Comparison of ENCODE assay signal across 8 cellular contexts in genomic region chr16:69567031-69567680, GRCh38. TPM values are rescaled to one million over a fixed set of nuclear protein-coding genes. Genes with fewer than 3 reads are reported as not detected.
DNase-seq lines count a peak whose midpoint lies in the region; ATAC-seq and TF ChIP-seq lines count a peak whose summit lies in the region.

No MANE protein-coding gene starts in this region.

- TF ChIP-seq CTCF in C4-2B (conservative IDR thresholded peaks at IDR 0.05) (peak; percentile 15; the same call in 1 of the 2 replicates), HFFc6 (IDR thresholded peaks at IDR 0.05) (peak; percentile 51), fibroblast of mammary gland (conservative IDR thresholded peaks at IDR 0.05; ENCODE audit: control insufficient read depth, insufficient read depth, low read depth, low read length) (peak; percentile 30), neural crest cell (conservative IDR thresholded peaks at IDR 0.05) (peak; percentile 53)

- peaks cover 47% of the 10 kb centered on the region for H3K4me1 Mint-ChIP-seq in HFFc6 (ENCODE audit: low read depth)
- peaks cover 47% of the 10 kb centered on the region for H3K4me1 Mint-ChIP-seq in activated CD4-positive, alpha-beta memory T cell treated with anti-CD3 and anti-CD28 coated beads, Interleukin-2, amount 10 ng/mL, durations not matched to agents 7 days and 5 days
- peaks cover 35% of the 10 kb centered on the region for H3K4me1 Mint-ChIP-seq in neural crest cell

- peak overlapping the region; percentile 92 for H3K27ac ChIP-seq in C4-2B

- POLR2A ChIA-PET in activated CD4-positive, alpha-beta memory T cell treated with anti-CD3 and anti-CD28 coated beads, Interleukin-2, amount 10 ng/mL, durations not matched to agents 7 days and 5 days (lab: Charles Lee): interaction anchor here (0.7 to 1.4 kb wide), 3 partner anchors 8 to 22 kb away, joined by 3 to 6 read pairs (median 4); no protein-coding TSS in a partner anchor

- no peak for ATAC-seq in GM18858 (IDR thresholded peaks at IDR 0.05; ENCODE audit: unreplicated experiment)

- CTCF ChIA-PET in activated CD4-positive, alpha-beta memory T cell treated with anti-CD3 and anti-CD28 coated beads, Interleukin-2, amount 10 ng/mL, durations not matched to agents 7 days and 5 days (lab: Charles Lee): no interaction called here

- DNase-seq in HFFc6: no peak
- DNase-seq in activated CD4-positive, alpha-beta memory T cell treated with anti-CD3 and anti-CD28 coated beads, Interleukin-2, amount 10 ng/mL, durations not matched to agents 7 days and 5 days: no peak
- no peak for DNase-seq in fibroblast of mammary gland (ENCODE audit: low read depth)
- DNase-seq in neural crest cell (ENCODE audit: low read depth, low spot score): no peak
- no peak for DNase-seq in NCI-H1436 treated with DMSO at 0.1 percent for 48 hours (lab: John Stamatoyannopoulos, UW)
- DNase-seq in stimulated activated naive CD4-positive, alpha-beta T cell treated with Interleukin-2 at 50 U/mL for 16 hours (lab: John Stamatoyannopoulos, UW): no peak

- H3K4me3 ChIP-seq in fibroblast of mammary gland (ENCODE audit: control insufficient read depth, low read depth, low read length): peak overlapping the region; percentile 75

- no peaks in the 10 kb centered on the region for H3K9me3 Mint-ChIP-seq in HFFc6
- no peaks in the 10 kb centered on the region for H3K9me3 Mint-ChIP-seq in activated CD4-positive, alpha-beta memory T cell treated with anti-CD3 and anti-CD28 coated beads, Interleukin-2, amount 10 ng/mL, durations not matched to agents 7 days and 5 days
- H3K9me3 Mint-ChIP-seq in neural crest cell: no peaks in the 10 kb centered on the region

- H3K27ac Mint-ChIP-seq in HFFc6 (peak overlapping the region; percentile 97), neural crest cell (ENCODE audit: unreplicated experiment) (peak overlapping the region; percentile 97)
- peak overlapping the region; percentile 90 for H3K27ac Mint-ChIP-seq in activated CD4-positive, alpha-beta memory T cell treated with anti-CD3 and anti-CD28 coated beads, Interleukin-2, amount 10 ng/mL, durations not matched to agents 7 days and 5 days

- H3K27me3 Mint-ChIP-seq in HFFc6 (ENCODE audit: insufficient read depth) (peaks cover 1% of the 10 kb centered on the region), neural crest cell (ENCODE audit: low read depth) (no peaks in the 10 kb centered on the region)
- H3K27me3 Mint-ChIP-seq in activated CD4-positive, alpha-beta memory T cell treated with anti-CD3 and anti-CD28 coated beads, Interleukin-2, amount 10 ng/mL, durations not matched to agents 7 days and 5 days: no peaks in the 10 kb centered on the region

- H3K36me3 Mint-ChIP-seq in HFFc6 (ENCODE audit: low read depth) (peaks cover 34% of the 10 kb centered on the region), neural crest cell (ENCODE audit: low read depth) (no peaks in the 10 kb centered on the region)
- H3K36me3 Mint-ChIP-seq in activated CD4-positive, alpha-beta memory T cell treated with anti-CD3 and anti-CD28 coated beads, Interleukin-2, amount 10 ng/mL, durations not matched to agents 7 days and 5 days (ENCODE audit: low read depth): peaks cover 15% of the 10 kb centered on the region

- H3K4me3 Mint-ChIP-seq in HFFc6 (peak overlapping the region; percentile 100), neural crest cell (peak overlapping the region; percentile 99)
- H3K4me3 Mint-ChIP-seq in activated CD4-positive, alpha-beta memory T cell treated with anti-CD3 and anti-CD28 coated beads, Interleukin-2, amount 10 ng/mL, durations not matched to agents 7 days and 5 days: peak overlapping the region; percentile 97

RNA-seq across cellular contexts. Expression of gene NFAT5, which starts 1.4 kb away (rescaled TPM):
- total RNA-seq in HFFc6 (2021; fragmentation: NEBNext Ultra II Directional; extraction: Animal tissue kit (Norgen Biotek cat#: 25700)): 100 to 1,000 TPM in 1 of 6 experiments, 10 to 100 TPM in 5; 52.0 to 114 (median 63.7) TPM
- 10 to 100 TPM; 19.7 to 21.3 TPM for total RNA-seq in activated CD4-positive, alpha-beta memory T cell treated with anti-CD3 and anti-CD28 coated beads, Interleukin-2, amount 10 ng/mL, durations not matched to agents 7 days and 5 days
- total RNA-seq in neural crest cell: 25.6 and 28.8 TPM in 2 replicates
